In the genomic region with DNA sequence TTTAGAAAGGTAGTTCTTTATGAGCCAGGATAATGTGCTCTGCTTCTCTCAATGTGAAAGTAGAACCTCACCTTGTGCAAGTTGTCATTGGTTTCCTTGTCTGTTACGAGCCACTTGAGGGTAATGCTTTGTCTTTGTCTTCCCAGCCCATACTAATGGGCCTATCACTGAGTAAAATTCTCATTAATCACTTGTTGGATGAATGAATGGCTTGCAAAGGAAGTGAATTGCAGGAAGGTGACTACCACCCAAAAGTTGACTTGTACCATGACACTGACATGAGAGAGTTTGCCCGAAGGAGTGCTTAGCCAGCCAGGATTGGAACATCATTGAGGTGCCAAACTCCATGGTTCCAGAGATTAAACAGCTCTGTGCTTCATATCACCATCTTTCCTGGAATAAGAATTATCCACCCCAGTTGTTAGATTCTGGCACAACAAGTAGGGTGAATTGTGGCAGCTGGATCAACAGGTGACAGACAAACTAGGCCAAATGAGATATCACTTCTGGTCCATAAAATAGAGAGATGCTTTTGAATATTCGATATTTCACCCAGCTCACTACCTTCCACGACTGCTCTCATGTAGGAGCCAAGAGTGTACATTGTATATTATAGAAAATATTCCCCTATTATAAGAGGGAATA, we compare ENCODE assay signal across 17 cellular contexts. TPM values are rescaled to one million over a fixed set of nuclear protein-coding genes. Genes with fewer than 3 reads are reported as not detected.
DNase-seq lines count a peak whose midpoint lies in the region; ATAC-seq, FAIRE-seq and TF ChIP-seq lines count a peak whose summit lies in the region.
"Had no signal": no experiment of that assay in that cellular context is flagged by ENCODE, and none has a peak within 500 bp of the region (broad histone marks: within the 10 kb centered on the region; RNA-seq: fewer than 3 reads in every experiment).

No MANE protein-coding gene starts in this region.

- 80% methylated on average over 4 of the region's 4 CpGs for WGBS in right lobe of liver (ENCODE audit: insufficient coverage, low coverage, low lambda C conversion rate, missing lambda C conversion rate)
- WGBS in HepG2 (ENCODE audit: low lambda C conversion rate), result 70% methylated on average over 4 of the region's 4 CpGs

- TF ChIP-seq POLR2A in right lobe of liver (IDR thresholded peaks at IDR 0.05) (no peak), HepG2 (IDR thresholded peaks at IDR 0.05; ENCODE audit: insufficient read depth in 1 of 2, low read depth in 2 of 2, low read length in 2 of 2) (no peak)

- no peak overlapping the region for H3K27ac Mint-ChIP-seq in CD4-positive, alpha-beta T cell
- H3K27ac Mint-ChIP-seq: natural killer cell had no signal

- no peak for FAIRE-seq in HepG2 (lab: Jason Lieb, UNC)
- FAIRE-seq: H1, K562 had no signal

- no peaks in the 10 kb centered on the region for H3K9me3 Mint-ChIP-seq in CD4-positive, alpha-beta T cell
- H3K9me3 Mint-ChIP-seq: brain, natural killer cell had no signal

- no peak overlapping the region for H3K4me3 Mint-ChIP-seq in CD4-positive, alpha-beta T cell
- H3K4me3 Mint-ChIP-seq: brain, natural killer cell had no signal

- H3K27me3 Mint-ChIP-seq in CD4-positive, alpha-beta T cell, result no peaks in the 10 kb centered on the region
- H3K27me3 Mint-ChIP-seq: brain had no signal

- H2AFZ ChIP-seq in HepG2 (ENCODE audit: low read length) (no peak overlapping the region), parathyroid adenoma (no peak overlapping the region)

- H3K4me1 ChIP-seq in right lobe of liver, result peaks cover 0 to 26% (median 0%) of the 10 kb centered on the region in 4 donors
- H3K4me1 ChIP-seq in HepG2 (ENCODE audit: insufficient read depth, low read length), result peaks cover 40% of the 10 kb centered on the region
- H3K4me1 ChIP-seq in parathyroid adenoma, result peaks cover 7% of the 10 kb centered on the region

- no peak for TF ChIP-seq RAD21 in HepG2 (CRISPR knock-in tag; IDR thresholded peaks at IDR 0.05)

- H3K4me2 ChIP-seq in HepG2 (ENCODE audit: low read depth, low read length) (no peak overlapping the region), parathyroid adenoma (ENCODE audit: low read length) (no peak overlapping the region)

- H3K9ac ChIP-seq in HepG2 (ENCODE audit: insufficient read depth, low read depth, low read length) (no peak overlapping the region), parathyroid adenoma (no peak overlapping the region)

- POLR2A ChIA-PET in HepG2 (lab: Yijun Ruan, JAX), result no interaction called here
- POLR2A ChIA-PET in CD4-positive, alpha-beta T cell (lab: Charles Lee), result no interaction called here

- no peak for TF ChIP-seq EP300 in HepG2 (IDR thresholded peaks at IDR 0.05; ENCODE audit: low read depth in 2 of 2, low read length in 2 of 2)
- TF ChIP-seq EP300 in HepG2 (CRISPR knock-in tag; IDR thresholded peaks at IDR 0.05; ENCODE audit: borderline replicate concordance), result no peak

- no peak for DNase-seq in right lobe of liver
- no peak for DNase-seq in HepG2 (ENCODE audit: low spot score)
- peak; percentile 57 for DNase-seq in dermis blood vessel endothelial cell
- DNase-seq in SW480 (ENCODE audit: low spot score), result no peak
- no peak for DNase-seq in CD4-positive, alpha-beta T cell
- DNase-seq in anterior cingulate cortex (lab: John Stamatoyannopoulos, UW), result no peak
- no peak for DNase-seq in NCI-H774 (lab: John Stamatoyannopoulos, UW)
- DNase-seq: activated CD8-positive, alpha-beta memory T cell treated with anti-CD3 and anti-CD28 coated beads for 24 hours; activated effector memory CD4-positive, alpha-beta T cell treated with anti-CD3 and anti-CD28 coated beads, Interleukin-2, amount 50 U/mL, for 16 hours; kidney glomerular epithelial cell; natural killer cell; retina; stimulated activated naive CD4-positive, alpha-beta T cell treated with Interleukin-2 at 50 U/mL for 16 hours had no signal

- no TSS peak for BruUV-seq in HepG2 (replicated peaks; lab: Mats Ljungman, UMichigan)

- H3K36me3 ChIP-seq in right lobe of liver (no peaks in the 10 kb centered on the region), HepG2 (replicated peaks in 1 of 2; ENCODE audit: control insufficient read depth in 1 of 2, insufficient read depth in 2 of 2, low read length in 2 of 2) (no peaks in the 10 kb centered on the region), parathyroid adenoma (ENCODE audit: control insufficient read depth, insufficient read depth, low read length) (no peaks in the 10 kb centered on the region)

- H3K27me3 ChIP-seq in right lobe of liver (no peaks in the 10 kb centered on the region), HepG2 (ENCODE audit: control insufficient read depth in 1 of 2, insufficient read depth in 2 of 2, low read length in 2 of 2) (no peaks in the 10 kb centered on the region), parathyroid adenoma (ENCODE audit: control insufficient read depth, insufficient read depth, low read length) (no peaks in the 10 kb centered on the region)
- H3K27me3 ChIP-seq in CD4-positive, alpha-beta T cell (ENCODE audit: control insufficient read depth, insufficient read depth, low read length), result no peaks in the 10 kb centered on the region

- no peaks in the 10 kb centered on the region for H3K79me2 ChIP-seq in HepG2 (ENCODE audit: insufficient read depth, low read length)
- H3K79me2 ChIP-seq in parathyroid adenoma, result no peaks in the 10 kb centered on the region

- in situ Hi-C loops in HepG2 (cut with HindIII; ENCODE audit: extremely low pct_ligation_motif_present, low pct_unique_long_range_greater_than_20kb), result no loop called here

- H3K27ac ChIP-seq in right lobe of liver (peak overlapping the region; percentile 18 to 52 (median 45)), HepG2 (ENCODE audit: extremely low read length, insufficient read depth, low read length) (no peak overlapping the region), parathyroid adenoma (peak overlapping the region; percentile 67)
- H3K27ac ChIP-seq in CD4-positive, alpha-beta T cell (ENCODE audit: low read depth, low read length), result no peak overlapping the region

- no peaks in the 10 kb centered on the region for H3K9me3 ChIP-seq in right lobe of liver
- H3K9me3 ChIP-seq in HepG2 (ENCODE audit: low read length), result no peaks in the 10 kb centered on the region
- H3K9me3 ChIP-seq in parathyroid adenoma (ENCODE audit: control insufficient read depth, low read length), result no peaks in the 10 kb centered on the region
- no peaks in the 10 kb centered on the region for H3K9me3 ChIP-seq in CD4-positive, alpha-beta T cell (ENCODE audit: control insufficient read depth, low read length)

- ATAC-seq in right lobe of liver (no peak), HepG2 (no peak)
- ATAC-seq in CD4-positive, alpha-beta T cell (ENCODE audit: poor library complexity), result no peak
- ATAC-seq: K562, natural killer cell had no signal

- H4K20me1 ChIP-seq in HepG2 (ENCODE audit: insufficient read depth, low read length), result no peaks in the 10 kb centered on the region

- H3K4me3 ChIP-seq in right lobe of liver, result no peak overlapping the region
- no peak overlapping the region for H3K4me3 ChIP-seq in HepG2 (replicated peaks in 1 of 3; ENCODE audit: insufficient read depth in 1 of 3, low read depth in 2 of 3, low read length in 3 of 3)
- no peak overlapping the region for H3K4me3 ChIP-seq in parathyroid adenoma (ENCODE audit: low read depth, low read length)
- H3K4me3 ChIP-seq: K562 had no signal

- intact Hi-C loops in right lobe of liver (cut with DNase I) (no loop called here), HepG2 (cut with micrococcal nuclease; ENCODE audit: unreplicated experiment) (no loop called here)
- intact Hi-C loops in CD4-positive, alpha-beta T cell (cut with DNase I, micrococcal nuclease), result no loop called here

- CTCF ChIA-PET in HepG2 (lab: Yijun Ruan, JAX; ENCODE audit: low intra/inter-chr PET ratio, low total read pairs), result no interaction called here
- CTCF ChIA-PET in CD4-positive, alpha-beta T cell (lab: Charles Lee), result no interaction called here

- TF ChIP-seq CTCF in right lobe of liver (IDR thresholded peaks at IDR 0.05) (no peak), HepG2 (CRISPR knock-in tag; IDR thresholded peaks at IDR 0.05) (no peak), parathyroid adenoma (IDR thresholded peaks at IDR 0.05) (no peak)
- TF ChIP-seq CTCF in CD4-positive, alpha-beta T cell (IDR thresholded peaks at IDR 0.05), result no peak

- peaks cover 42% of the 10 kb centered on the region for H3K4me1 Mint-ChIP-seq in CD4-positive, alpha-beta T cell (ENCODE audit: low read depth)

- H3K36me3 Mint-ChIP-seq in CD4-positive, alpha-beta T cell (ENCODE audit: low read depth), result no peaks in the 10 kb centered on the region
- H3K36me3 Mint-ChIP-seq: brain, natural killer cell had no signal

TF ChIP-seq in HepG2, 621 proteins besides CTCF, POLR2A, EP300 and RAD21 (continues in another document):
- TF ChIP-seq PTBP1 (IDR thresholded peaks at IDR 0.05; ENCODE audit: low read depth, low read length, poor library complexity, severe bottlenecking) (no peak), RFXAP (CRISPR knock-in tag; IDR thresholded peaks at IDR 0.05; ENCODE audit: borderline replicate concordance) (no peak), ATRX (CRISPR knock-in tag; IDR thresholded peaks at IDR 0.05; ENCODE audit: borderline replicate concordance) (no peak)

RNA-seq across cellular contexts. Expression of a gene that starts 20.5 kb away (rescaled TPM):
- total RNA-seq in right lobe of liver (1 to 10 TPM in 1 of 6 experiments, under 1 TPM in 5; 0.16 to 1.6 (median 0.46) TPM), HepG2 (2016; rRNA removed; fragmentation: Illumina TruSeq; extraction: Trizol) (not detected in 2 replicates), dermis blood vessel endothelial cell (under 0.01 and 0.05 TPM in 2 replicates)
- not detected in 2 replicates for total RNA-seq in HepG2 (2016; cell fraction: cytosol; rRNA removed; fragmentation: Illumina TruSeq; extraction: Trizol; ENCODE audit: low read depth)
- total RNA-seq in HepG2 (2016; cell fraction: insoluble cytoplasmic fraction; rRNA removed; fragmentation: Illumina TruSeq; extraction: Trizol), result not detected in 2 replicates
- total RNA-seq in HepG2 (2016; cell fraction: membrane; rRNA removed; fragmentation: Illumina TruSeq; extraction: Trizol), result 0.03 TPM in 1 of 2 replicates, not detected in the other
- total RNA-seq in HepG2 (2016; cell fraction: nucleus; rRNA removed; fragmentation: Illumina TruSeq; extraction: Trizol), result not detected in 2 replicates
- polyA plus RNA-seq in HepG2 (2011; rRNA removed), result not detected in 2 replicates
- 0.03 TPM in 2 replicates for polyA plus RNA-seq in HepG2 (2011; cell fraction: cytosol; rRNA removed)
- polyA plus RNA-seq in HepG2 (2011; cell fraction: nucleus; rRNA removed), result not detected in 2 replicates
- polyA plus RNA-seq in HepG2 (2012), result not detected in 2 replicates
- polyA plus RNA-seq in HepG2 (2016; cell fraction: cytosol; fragmentation: Illumina TruSeq; extraction: Trizol; ENCODE audit: low read depth), result not detected in 2 replicates
- polyA plus RNA-seq in HepG2 (2016; cell fraction: insoluble cytoplasmic fraction; fragmentation: Illumina TruSeq; extraction: Trizol; ENCODE audit: low read depth), result not detected in 2 replicates
- not detected in 2 replicates for polyA plus RNA-seq in HepG2 (2016; cell fraction: membrane; fragmentation: Illumina TruSeq; extraction: Trizol; ENCODE audit: low read depth)
- not detected in 2 replicates for polyA plus RNA-seq in HepG2 (2016; cell fraction: nucleus; fragmentation: Illumina TruSeq; extraction: Trizol; ENCODE audit: insufficient read depth, low read depth)
- not detected in 2 replicates for polyA minus RNA-seq in HepG2 (2011; rRNA and poly(A)+ RNA removed; ENCODE audit: low replicate concordance)
- polyA minus RNA-seq in HepG2 (2011; cell fraction: cytosol; rRNA and poly(A)+ RNA removed), result not detected in 2 replicates
- polyA minus RNA-seq in HepG2 (2011; cell fraction: nucleus; rRNA and poly(A)+ RNA removed), result not detected in 2 replicates
- total RNA-seq in CD4-positive, alpha-beta T cell, result 100 to 1,000 TPM; 128 to 130 TPM
- total RNA-seq: H1 had no signal
- polyA plus RNA-seq: H1 had no signal

Comparison
In these comparisons a context has a peak if more than half of its experiments do, and no peak if none do; other contexts are left out.
1. H3K27ac ChIP-seq: peak in right lobe of liver (3 of 3) and parathyroid adenoma (single experiment); none in HepG2 (single experiment) and CD4-positive, alpha-beta T cell (single experiment).
2. RNA of a gene that starts 20.5 kb away (total RNA-seq): 128 to 130 TPM in CD4-positive, alpha-beta T cell; 0.16 to 1.6 TPM in right lobe of liver, 0.03 TPM in HepG2 and under 0.01 to 0.05 TPM in dermis blood vessel endothelial cell; every median in the first group is over 10 times any median in the second.